In genomic region chr5:54820759-54821158, GRCh38 we compare ENCODE assay signal across 19 cellular contexts.
DNase-seq lines count a peak whose midpoint lies in the region; ATAC-seq, FAIRE-seq and TF ChIP-seq lines count a peak whose summit lies in the region.
"Had no signal": no experiment of that assay in that cellular context is flagged by ENCODE, and none has a peak within 500 bp of the region (broad histone marks: within the 10 kb centered on the region; RNA-seq: fewer than 3 reads in every experiment).

No MANE protein-coding gene starts in this region.

- CTCF ChIA-PET in endothelial cell of umbilical vein (lab: Charles Lee), result interaction anchor here (0.7 to 2.5 kb wide), 14 partner anchors 9 to 339 kb away, joined by 3 to 15 read pairs (median 4); partner anchors contain the start of genes GPX8 and SNX18

- no peaks in the 10 kb centered on the region for H3K36me3 ChIP-seq in endothelial cell of umbilical vein (ENCODE audit: control insufficient read depth in 2 of 2, extremely low read depth in 1 of 2, insufficient read depth in 2 of 2, low read length in 2 of 2)
- no peaks in the 10 kb centered on the region for H3K36me3 ChIP-seq in thoracic aorta

- TSS peak; percentile 91 for BruUV-seq in endothelial cell of umbilical vein (replicated peaks; lab: Mats Ljungman, UMichigan)

- dilution Hi-C loops in endothelial cell of umbilical vein (cut with MboI; ENCODE audit: extremely low pct_ligation_motif_present, low sequenced_read_pairs), result no loop called here

- FAIRE-seq in endothelial cell of umbilical vein (lab: Jason Lieb, UNC), result no peak
- FAIRE-seq: A549, GM12878 had no signal

- H3K4me3 Mint-ChIP-seq in T-helper 17 cell, result no peak overlapping the region
- H3K4me3 Mint-ChIP-seq: CD14-positive monocyte; CD4-positive, alpha-beta memory T cell had no signal

- POLR2A ChIA-PET in endothelial cell of umbilical vein (lab: Charles Lee), result no interaction called here

- no peak for DNase-seq in Right ventricle myocardium superior
- DNase-seq in right cardiac atrium, result no peak
- DNase-seq in T-helper 17 cell, result no peak
- DNase-seq in endothelial cell of umbilical vein (ENCODE audit: low read depth, low spot score), result no peak
- DNase-seq in thoracic aorta (ENCODE audit: low spot score), result no peak
- no peak for DNase-seq in omental fat pad (ENCODE audit: low spot score)
- DNase-seq: AML-193; Calu3; CD4-positive, alpha-beta memory T cell; DND-41; EL had no signal

- peak overlapping the region; percentile 9 for H3K27ac Mint-ChIP-seq in T-helper 17 cell
- H3K27ac Mint-ChIP-seq: CD14-positive monocyte; CD4-positive, alpha-beta memory T cell had no signal

- H3K36me3 Mint-ChIP-seq in T-helper 17 cell (ENCODE audit: low read depth), result peaks cover 3% of the 10 kb centered on the region
- H3K36me3 Mint-ChIP-seq: CD14-positive monocyte; CD4-positive, alpha-beta memory T cell had no signal

- H3K9me1 ChIP-seq in endothelial cell of umbilical vein (replicated peaks; ENCODE audit: control insufficient read depth, extremely low read depth, insufficient read depth, low read length), result no peaks in the 10 kb centered on the region

- H3K4me1 ChIP-seq in right cardiac atrium (ENCODE audit: control insufficient read depth, insufficient read depth, low read length) (no peaks in the 10 kb centered on the region), endothelial cell of umbilical vein (ENCODE audit: control insufficient read depth, extremely low read depth, insufficient read depth, low read length) (peaks cover 19% of the 10 kb centered on the region), thoracic aorta (ENCODE audit: control insufficient read depth in 1 of 2, low read depth in 2 of 2) (peaks cover 18 to 35% of the 10 kb centered on the region in 2 donors)
- H3K4me1 ChIP-seq: A549 had no signal

- 49% methylated on average over 3 of the region's 3 CpGs for WGBS in right cardiac atrium

- no peak for TF ChIP-seq POLR2A in endothelial cell of umbilical vein (IDR thresholded peaks at IDR 0.05; ENCODE audit: low read depth, low read length)

- no peak overlapping the region for H3K9ac ChIP-seq in endothelial cell of umbilical vein (replicated peaks; ENCODE audit: extremely low read depth, insufficient read depth, low read length)
- H3K9ac ChIP-seq: GM23248 had no signal

- H3K79me2 ChIP-seq in endothelial cell of umbilical vein (ENCODE audit: control insufficient read depth, insufficient read depth, low read length), result no peaks in the 10 kb centered on the region

- H3K4me2 ChIP-seq in endothelial cell of umbilical vein (ENCODE audit: insufficient read depth, low read length), result peak overlapping the region; percentile 65
- H3K4me2 ChIP-seq: A549 had no signal

- H3K4me3 ChIP-seq in right cardiac atrium (ENCODE audit: low read length) (no peak overlapping the region), endothelial cell of umbilical vein (replicated peaks in 1 of 3; ENCODE audit: insufficient read depth in 1 of 3, low read depth in 1 of 3, low read length in 3 of 3) (no peak overlapping the region), thoracic aorta (no peak overlapping the region)
- H3K4me3 ChIP-seq: A549, GM12878, GM23248 had no signal

- H3K27me3 ChIP-seq in right cardiac atrium (ENCODE audit: control insufficient read depth, insufficient read depth) (no peaks in the 10 kb centered on the region), endothelial cell of umbilical vein (ENCODE audit: control insufficient read depth in 2 of 2, insufficient read depth in 2 of 2, low read length in 2 of 2) (no peaks in the 10 kb centered on the region), thoracic aorta (replicated peaks; ENCODE audit: insufficient read depth) (no peaks in the 10 kb centered on the region)

- no peaks in the 10 kb centered on the region for H3K9me3 ChIP-seq in right cardiac atrium (ENCODE audit: control insufficient read depth, low read length)
- no peaks in the 10 kb centered on the region for H3K9me3 ChIP-seq in T-helper 17 cell (ENCODE audit: control insufficient read depth, low read length, poor library complexity, severe bottlenecking)
- H3K9me3 ChIP-seq in endothelial cell of umbilical vein (replicated peaks; ENCODE audit: control insufficient read depth, insufficient read depth, low read length), result no peaks in the 10 kb centered on the region
- H3K9me3 ChIP-seq in thoracic aorta, result no peaks in the 10 kb centered on the region
- H3K9me3 ChIP-seq: A549 had no signal

- H4K20me1 ChIP-seq in endothelial cell of umbilical vein (replicated peaks; ENCODE audit: control insufficient read depth, extremely low read depth, insufficient read depth, low read length), result no peaks in the 10 kb centered on the region

- peaks cover 24% of the 10 kb centered on the region for H3K27me3 Mint-ChIP-seq in T-helper 17 cell

- TF ChIP-seq CTCF in endothelial cell of umbilical vein (IDR thresholded peaks at IDR 0.05; ENCODE audit: extremely low read depth in 1 of 2, insufficient read depth in 1 of 2, low read depth in 1 of 2, low read length in 2 of 2) (no peak), thoracic aorta (IDR thresholded peaks at IDR 0.05) (no peak), omental fat pad (IDR thresholded peaks at IDR 0.05) (no peak)

- ATAC-seq in Right ventricle myocardium superior (ENCODE audit: poor library complexity) (peak; percentile 52), right cardiac atrium (no peak), T-helper 17 cell (no peak), thoracic aorta (ENCODE audit: insufficient number of reproducible peaks, low FRiP score, low read depth) (no peak), GM18498 (IDR thresholded peaks at IDR 0.05; ENCODE audit: unreplicated experiment) (no peak), GM18909 (IDR thresholded peaks at IDR 0.05; ENCODE audit: poor library complexity, unreplicated experiment) (no peak), omental fat pad (ENCODE audit: low FRiP score) (no peak)
- ATAC-seq: A549, GM12878 had no signal

- H2AFZ ChIP-seq in endothelial cell of umbilical vein (ENCODE audit: low read depth, low read length), result no peak overlapping the region
- H2AFZ ChIP-seq: GM23248 had no signal

- no peak overlapping the region for H3K27ac ChIP-seq in right cardiac atrium (ENCODE audit: low read length)
- H3K27ac ChIP-seq in endothelial cell of umbilical vein (ENCODE audit: insufficient read depth, low read depth, low read length), result no peak overlapping the region
- H3K27ac ChIP-seq in thoracic aorta, result peak overlapping the region; percentile 82 to 83
- H3K27ac ChIP-seq: 22Rv1, A549, GM23248, HL-60 had no signal

- intact Hi-C loops in Right ventricle myocardium superior (cut with DNase I), result no loop called here
- intact Hi-C loops in right cardiac atrium (cut with DNase I), result no loop called here
- intact Hi-C loops in endothelial cell of umbilical vein (cut with micrococcal nuclease), result loop anchor here (1.0 kb wide), 1 partner anchor 14 kb away; no protein-coding TSS in a partner anchor

- H3K4me1 Mint-ChIP-seq in T-helper 17 cell, result peaks cover 2% of the 10 kb centered on the region
- H3K4me1 Mint-ChIP-seq: CD14-positive monocyte; CD4-positive, alpha-beta memory T cell had no signal

TF ChIP-seq in endothelial cell of umbilical vein, 7 proteins besides CTCF, POLR2A, EP300 and RAD21:
- TF ChIP-seq MAX (IDR thresholded peaks at IDR 0.05; ENCODE audit: insufficient read depth, insufficient read length) (no peak), GATA2 (IDR thresholded peaks at IDR 0.05; ENCODE audit: insufficient read depth, insufficient read length, low read depth, low read length) (no peak), JUN (IDR thresholded peaks at IDR 0.05; ENCODE audit: borderline replicate concordance, insufficient read depth, insufficient read length, low read depth) (no peak), POLR2AphosphoS5 (IDR thresholded peaks at IDR 0.05; ENCODE audit: insufficient read depth, low read depth, low read length) (no peak), FOS (IDR thresholded peaks at IDR 0.05; ENCODE audit: borderline replicate concordance, insufficient read depth, low read length) (no peak), MYC (IDR thresholded peaks at IDR 0.05; ENCODE audit: low read depth, low read length) (no peak)

Comparison
In these comparisons a context has a peak if more than half of its experiments do, and no peak if none do; other contexts are left out.
1. H3K27ac ChIP-seq: peak in thoracic aorta (2 of 2); none in right cardiac atrium (single experiment) and endothelial cell of umbilical vein (single experiment).